19 cellular contexts compared by ENCODE assay signal in the genomic region with DNA sequence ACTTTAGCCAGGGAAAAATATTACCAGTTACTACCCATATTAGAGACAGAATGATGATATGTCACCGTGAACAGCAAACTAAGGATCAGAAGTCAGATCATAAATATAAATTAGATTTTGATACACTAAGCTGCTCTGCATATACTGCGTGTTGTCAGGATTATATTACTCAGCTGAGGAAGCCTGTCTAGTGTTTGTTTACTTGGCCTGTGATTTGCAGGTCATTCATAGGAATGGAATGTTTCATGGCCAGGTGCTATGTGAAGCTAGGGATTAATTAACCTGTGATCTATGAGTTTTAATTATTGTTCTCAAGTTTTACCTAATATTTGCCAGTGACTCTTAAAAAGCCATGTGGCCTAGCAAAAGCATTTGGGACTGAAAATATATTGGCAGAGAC.
DNase-seq lines count a peak whose midpoint lies in the region; ATAC-seq, FAIRE-seq and TF ChIP-seq lines count a peak whose summit lies in the region.
"Had no signal": no experiment of that assay in that cellular context is flagged by ENCODE, and none has a peak within 500 bp of the region (broad histone marks: within the 10 kb centered on the region; RNA-seq: fewer than 3 reads in every experiment).

No MANE protein-coding gene starts in this region.

- no peak for TF ChIP-seq RAD21 in H1 (IDR thresholded peaks at IDR 0.05 in 1 of 2, conservative IDR thresholded peaks at IDR 0.05 in 1 of 2; ENCODE audit: low read depth in 2 of 2, low read length in 2 of 2)

- H3K14ac ChIP-seq in H1 (ENCODE audit: insufficient read length) = no peak overlapping the region

- H2AFZ ChIP-seq in H1 (ENCODE audit: low read length) = no peak overlapping the region

- POLR2A ChIA-PET in H1 (lab: Charles Lee; ENCODE audit: partially characterized antibody) = no interaction called here

- no peak overlapping the region for H2BK15ac ChIP-seq in H1 (ENCODE audit: low read length)

- H3K4me1 ChIP-seq in H1 (replicated peaks in 1 of 4; ENCODE audit: control insufficient read depth in 3 of 4, insufficient read depth in 4 of 4, low read length in 3 of 4) (peaks cover 0 to 4% (median 2%) of the 10 kb centered on the region in 4 experiments; a peak in 3 of 7 replicates), pancreas (no peaks in the 10 kb centered on the region)
- H3K4me1 ChIP-seq: Caco-2 had no signal

- H2BK120ac ChIP-seq in H1 (replicated peaks; ENCODE audit: low read depth, low read length) = peak overlapping the region; percentile 55

- no peaks in the 10 kb centered on the region for H3K79me2 ChIP-seq in H1 (ENCODE audit: control insufficient read depth in 1 of 2, insufficient read depth in 2 of 2, low read length in 2 of 2)

- H2BK20ac ChIP-seq in H1 (ENCODE audit: low read length) = no peak overlapping the region

- no peak overlapping the region for H3K56ac ChIP-seq in H1 (replicated peaks; ENCODE audit: insufficient read length, low read depth, low read length)

- no peak overlapping the region for H2BK5ac ChIP-seq in H1 (ENCODE audit: low read depth, low read length)

- H3K9me3 ChIP-seq in H1 (ENCODE audit: insufficient read depth in 2 of 2, low read depth in 1 of 2, low read length in 1 of 2) (no peaks in the 10 kb centered on the region), pancreas (no peaks in the 10 kb centered on the region)
- H3K9me3 ChIP-seq: Caco-2 had no signal

- peak; percentile 45 for DNase-seq in NCI-H2029 treated with DMSO at 0.1 percent for 48 hours (lab: John Stamatoyannopoulos, UW)
- peak; percentile 62 for DNase-seq in NCI-H774 (lab: John Stamatoyannopoulos, UW)
- DNase-seq in H1 (ENCODE audit: low read depth in 1 of 2, low spot score in 2 of 2) = no peak
- no peak for DNase-seq in pancreas
- DNase-seq in SK-N-DZ (ENCODE audit: low spot score) = no peak
- no peak for DNase-seq in NCI-H2171 treated with DMSO at 0.1 percent for 48 hours (lab: John Stamatoyannopoulos, UW)
- no peak for DNase-seq in activated T-cell treated with anti-CD3 and anti-CD28 coated beads for 4 hours
- DNase-seq: Caco-2; CD4-positive, CD25-positive, alpha-beta regulatory T cell; DMS153; H7; Kasumi-1; NCI-H1105 treated with DMSO at 0.1 percent for 48 hours; NCI-H226; NCI-H526 treated with DMSO at 0.1 percent for 48 hours; T-helper 1 cell had no signal

- H4K8ac ChIP-seq in H1 (ENCODE audit: extremely low read depth, insufficient read depth, low read length) = no peak overlapping the region

- H2AK5ac ChIP-seq in H1 (ENCODE audit: low read depth, low read length) = no peak overlapping the region

- H4K5ac ChIP-seq in H1 (ENCODE audit: insufficient read length, low read depth, low read length) = no peak overlapping the region

- H3K4ac ChIP-seq in H1 (replicated peaks; ENCODE audit: insufficient read length, low read depth, low read length) = no peak overlapping the region

- 81% methylated on average over 2 of the region's 2 CpGs; no CpG with 5 or more reads in 1 of the 2 experiments for WGBS in H1 (ENCODE audit: extremely low coverage in 1 of 2, insufficient coverage in 1 of 2, insufficient read length in 1 of 2, insufficient replicate concordance in 2 of 2, low coverage in 1 of 2, low lambda C conversion rate in 2 of 2, missing lambda C conversion rate in 1 of 2), 2 experiments
- WGBS in pancreas, 2 donors = 15 to 26% methylated on average over 2 of the region's 2 CpGs

- no peaks in the 10 kb centered on the region for H4K20me1 ChIP-seq in H1 (replicated peaks in 1 of 2; ENCODE audit: control insufficient read depth in 1 of 2, insufficient read depth in 2 of 2, low read length in 2 of 2)

- no peak for TF ChIP-seq POLR2A in H1 (IDR thresholded peaks at IDR 0.05; ENCODE audit: control extremely low read depth in 1 of 2, low read depth in 2 of 2, low read length in 2 of 2)

- TF ChIP-seq CTCF in H1 (IDR thresholded peaks at IDR 0.05; ENCODE audit: control extremely low read depth in 1 of 3, insufficient read depth in 1 of 3, low read depth in 1 of 3, low read length in 3 of 3) = no peak
- no peak for TF ChIP-seq CTCF in pancreas (IDR thresholded peaks at IDR 0.05)

- TF ChIP-seq EP300 in H1 (IDR thresholded peaks at IDR 0.05; ENCODE audit: borderline replicate concordance in 1 of 2, low read depth in 2 of 2, low read length in 2 of 2) = no peak

- no peak overlapping the region for H3K9ac ChIP-seq in H1 (replicated peaks in 1 of 4; ENCODE audit: extremely low read depth in 1 of 4, low read depth in 3 of 4, low read length in 3 of 4)

- peak in 3 of 4 donors; percentile 23 to 74 (median 73) for ATAC-seq in pancreas
- ATAC-seq: Right ventricle myocardium inferior had no signal

- no peaks in the 10 kb centered on the region for H3K79me1 ChIP-seq in H1 (ENCODE audit: low read depth, low read length)

- H3K23ac ChIP-seq in H1 (ENCODE audit: insufficient read length) = no peak overlapping the region

- no peak overlapping the region for H3K27ac ChIP-seq in H1 (ENCODE audit: low read depth, low read length)
- no peak overlapping the region for H3K27ac ChIP-seq in pancreas
- H3K27ac ChIP-seq: SK-N-MC had no signal

- H3K36me3 ChIP-seq in H1 (ENCODE audit: control insufficient read depth in 2 of 4, insufficient read depth in 4 of 4, low read length in 3 of 4) (no peaks in the 10 kb centered on the region), pancreas (no peaks in the 10 kb centered on the region)

- H4K91ac ChIP-seq in H1 (replicated peaks; ENCODE audit: insufficient read length, low read length) = no peak overlapping the region

- intact Hi-C loops in pancreas (cut with DNase I) = no loop called here

- H3K4me2 ChIP-seq in H1 (ENCODE audit: insufficient read depth in 1 of 2, low read depth in 2 of 2, low read length in 2 of 2) = no peak overlapping the region

- H3K23me2 ChIP-seq in H1 (ENCODE audit: low read depth, low read length) = no peaks in the 10 kb centered on the region

- H2BK12ac ChIP-seq in H1 (ENCODE audit: low read depth, low read length) = no peak overlapping the region

- H3K27me3 ChIP-seq in H1 (replicated peaks in 1 of 4; ENCODE audit: control insufficient read depth in 3 of 4, extremely low read depth in 1 of 4, insufficient read depth in 3 of 4, low read length in 3 of 4) = no peaks in the 10 kb centered on the region
- H3K27me3 ChIP-seq in pancreas = peaks cover 0 to 5% (median 0%) of the 10 kb centered on the region in 4 donors

- FAIRE-seq in H1 (lab: Jason Lieb, UNC) = no peak
- no peak for FAIRE-seq in pancreas (lab: Jason Lieb, UNC)
- FAIRE-seq: HTR-8/SVneo had no signal

- H3K4me3 ChIP-seq in H1 (ENCODE audit: extremely low read depth in 1 of 4, insufficient read depth in 2 of 4, low read depth in 3 of 4, low read length in 4 of 4) (no peak overlapping the region), pancreas (no peak overlapping the region)
- H3K4me3 ChIP-seq: SK-N-MC had no signal

- CTCF ChIA-PET in H1 (lab: Charles Lee; ENCODE audit: partially characterized antibody) = interaction anchor here (0.9 to 1.2 kb wide), 2 partner anchors 60 to 1587 kb away, joined by 3 read pairs; no protein-coding TSS in a partner anchor

- no peak overlapping the region for H3K18ac ChIP-seq in H1 (ENCODE audit: extremely low read depth, low read length)

TF ChIP-seq in H1, 55 proteins besides CTCF, POLR2A, EP300 and RAD21:
- no peak for TF ChIP-seq SP4 (IDR thresholded peaks at IDR 0.05; ENCODE audit: low read length)
- TF ChIP-seq FOSL1 (IDR thresholded peaks at IDR 0.05; ENCODE audit: insufficient read depth, low read depth, low read length) = no peak
- TF ChIP-seq NRF1 (IDR thresholded peaks at IDR 0.05; ENCODE audit: low read depth, low read length) = no peak
- no peak for TF ChIP-seq ZNF274 (IDR thresholded peaks at IDR 0.05; ENCODE audit: borderline replicate concordance, extremely low read depth, low read length)
- no peak for TF ChIP-seq ATF2 (IDR thresholded peaks at IDR 0.05; ENCODE audit: low read length)
- TF ChIP-seq SIRT6 (IDR thresholded peaks at IDR 0.05; ENCODE audit: low read length) = no peak
- TF ChIP-seq KDM1A (IDR thresholded peaks at IDR 0.05; ENCODE audit: borderline replicate concordance, low read length) = no peak
- no peak for TF ChIP-seq CBX5 (IDR thresholded peaks at IDR 0.05; ENCODE audit: low read depth, low read length)
- no peak for TF ChIP-seq POU5F1 (IDR thresholded peaks at IDR 0.05; ENCODE audit: low read depth, low read length)
- no peak for TF ChIP-seq SUZ12 (IDR thresholded peaks at IDR 0.05; ENCODE audit: low read length)
- TF ChIP-seq RFX5 (IDR thresholded peaks at IDR 0.05; ENCODE audit: borderline replicate concordance, low read depth, low read length) = no peak
- no peak for TF ChIP-seq BRCA1 (IDR thresholded peaks at IDR 0.05; ENCODE audit: low read depth, low read length)
- no peak for TF ChIP-seq PHF8 (conservative IDR thresholded peaks at IDR 0.05; ENCODE audit: low read depth, low read length)
- no peak for TF ChIP-seq YY1 (IDR thresholded peaks at IDR 0.05; ENCODE audit: low read depth, low read length)
- no peak for TF ChIP-seq MAFK (IDR thresholded peaks at IDR 0.05; ENCODE audit: low read depth, low read length)
- TF ChIP-seq ASH2L (IDR thresholded peaks at IDR 0.05; ENCODE audit: low read length) = no peak
- TF ChIP-seq SP1 (IDR thresholded peaks at IDR 0.05; ENCODE audit: low read depth, low read length) = no peak
- no peak for TF ChIP-seq BACH1 (IDR thresholded peaks at IDR 0.05; ENCODE audit: low read length)

Comparison
In these comparisons a context has a peak if more than half of its experiments do, and no peak if none do; other contexts are left out.
1. DNase-seq: peak in NCI-H2029 treated with DMSO at 0.1 percent for 48 hours (single experiment) and NCI-H774 (single experiment); none in H1 (0 of 2), pancreas (0 of 6), SK-N-DZ (single experiment), NCI-H2171 treated with DMSO at 0.1 percent for 48 hours (single experiment) and activated T-cell treated with anti-CD3 and anti-CD28 coated beads for 4 hours (single experiment).